In genomic region chr14:35878272-35879140, GRCh38 we compare ENCODE assay signal across 9 cellular contexts. TPM values are rescaled to one million over a fixed set of nuclear protein-coding genes. Genes with fewer than 3 reads are reported as not detected.
A peak's percentile ranks its signal among the peaks of the same experiment; 100 is the strongest.
DNase-seq lines count a peak whose midpoint lies in the region; ATAC-seq and TF ChIP-seq lines count a peak whose summit lies in the region.
"Had no signal": no experiment of that assay in that cellular context is flagged by ENCODE, and none has a peak within 500 bp of the region (broad histone marks: within the 10 kb centered on the region; RNA-seq: fewer than 3 reads in every experiment).

No MANE protein-coding gene starts in this region.

- no peaks in the 10 kb centered on the region for H3K27me3 ChIP-seq in PC-3 (ENCODE audit: low read length)
- no peaks in the 10 kb centered on the region for H3K27me3 ChIP-seq in esophagus muscularis mucosa
- H3K27me3 ChIP-seq in trophoblast cell (ENCODE audit: insufficient read depth, low read length), result no peaks in the 10 kb centered on the region

- H2AFZ ChIP-seq in PC-3 (ENCODE audit: low read length) (peak overlapping the region; percentile 10; the same call in 1 of the 2 replicates), trophoblast cell (ENCODE audit: insufficient read depth, low read length, poor library complexity) (no peak overlapping the region)

- CTCF ChIA-PET in PC-3 (lab: Charles Lee), result interaction anchor here (0.6 to 1.5 kb wide), 5 partner anchors 52 to 1762 kb away, joined by 3 to 6 read pairs (median 4); partner anchors contain the start of gene BRMS1L

- H3K79me2 ChIP-seq in PC-3 (ENCODE audit: low read length), result no peaks in the 10 kb centered on the region
- no peaks in the 10 kb centered on the region for H3K79me2 ChIP-seq in trophoblast cell (ENCODE audit: control insufficient read depth, insufficient read depth, low read length, poor library complexity)

- peak; percentile 84 for DNase-seq in ELR (ENCODE audit: low read depth)
- DNase-seq in PC-3, result peak; percentile 94
- no peak for DNase-seq in esophagus muscularis mucosa (ENCODE audit: extremely low spot score)
- DNase-seq in trophoblast cell, result peak; percentile 13 to 36
- no peak for DNase-seq in NCI-H1092 (lab: John Stamatoyannopoulos, UW)
- DNase-seq in NAMALWA (ENCODE audit: low spot score), result no peak
- DNase-seq in Ammon's horn (ENCODE audit: low spot score), result no peak

- ATAC-seq in PC-3 (peak; percentile 74), HG03442 (IDR thresholded peaks at IDR 0.05; ENCODE audit: unreplicated experiment) (no peak)

- H3K4me3 ChIP-seq in PC-3 (ENCODE audit: low read length), result peak overlapping the region; percentile 23; the same call in 1 of the 2 replicates
- no peak overlapping the region for H3K4me3 ChIP-seq in esophagus muscularis mucosa
- H3K4me3 ChIP-seq in trophoblast cell (ENCODE audit: low read depth, low read length), result no peak overlapping the region

- H3K18ac ChIP-seq in trophoblast cell (ENCODE audit: low read length), result no peak overlapping the region

- H3K4ac ChIP-seq in trophoblast cell (ENCODE audit: low read depth, low read length), result no peak overlapping the region

- no peak overlapping the region for H2BK120ac ChIP-seq in trophoblast cell (ENCODE audit: insufficient read depth, low read length, poor library complexity)

- H3K4me1 ChIP-seq in PC-3 (ENCODE audit: insufficient read depth, low read length) (peaks cover 32% of the 10 kb centered on the region), esophagus muscularis mucosa (peaks cover 12 to 19% (median 14%) of the 10 kb centered on the region in 4 donors), trophoblast cell (ENCODE audit: control insufficient read depth in 1 of 2, insufficient read depth in 2 of 2, low read length in 2 of 2) (no peaks in the 10 kb centered on the region)

- H2BK12ac ChIP-seq in trophoblast cell (ENCODE audit: low read length), result no peak overlapping the region

- H3K79me1 ChIP-seq in trophoblast cell (ENCODE audit: low read length), result no peaks in the 10 kb centered on the region

- TF ChIP-seq POLR2A in esophagus muscularis mucosa (IDR thresholded peaks at IDR 0.05; ENCODE audit: low read depth), result no peak

- H3K9me2 ChIP-seq in PC-3 (replicated peaks; ENCODE audit: low read length), result no peaks in the 10 kb centered on the region

- H4K20me1 ChIP-seq in PC-3 (ENCODE audit: low read length), result no peaks in the 10 kb centered on the region

- WGBS in esophagus muscularis mucosa, result 12% methylated on average over 9 of the region's 9 CpGs
- WGBS in trophoblast cell (ENCODE audit: extremely low coverage, insufficient coverage, insufficient read length), result no CpG with 5 or more reads among the region's 9 CpGs

- POLR2A ChIA-PET in PC-3 (lab: Charles Lee; ENCODE audit: unreplicated experiment), result interaction anchor here (0.6 to 1.3 kb wide), 2 partner anchors 52 to 72 kb away, joined by 4 to 5 read pairs; partner anchors contain the start of gene BRMS1L

- H3K36me3 ChIP-seq in PC-3 (ENCODE audit: low read depth, low read length) (no peaks in the 10 kb centered on the region), esophagus muscularis mucosa (no peaks in the 10 kb centered on the region), trophoblast cell (ENCODE audit: control insufficient read depth in 1 of 2, insufficient read depth in 2 of 2, low read length in 2 of 2) (no peaks in the 10 kb centered on the region)

- H3K9ac ChIP-seq in PC-3 (ENCODE audit: low read length) (no peak overlapping the region; the same call in 1 of the 2 replicates), trophoblast cell (ENCODE audit: low read length) (no peak overlapping the region)
- H3K9ac ChIP-seq: KMS-11 had no signal

- H4K8ac ChIP-seq in trophoblast cell (ENCODE audit: low read depth, low read length), result no peak overlapping the region

- no TSS peak for BruUV-seq in PC-3 (replicated peaks; lab: Mats Ljungman, UMichigan)

- H3F3A ChIP-seq in PC-3 (ENCODE audit: low read length, unreplicated experiment), result no peaks in the 10 kb centered on the region

- no peak for TF ChIP-seq EP300 in esophagus muscularis mucosa (IDR thresholded peaks at IDR 0.05)

- TF ChIP-seq CTCF in PC-3 (conservative IDR thresholded peaks at IDR 0.05; ENCODE audit: low read depth, low read length) (no peak), esophagus muscularis mucosa (IDR thresholded peaks at IDR 0.05) (no peak)

- no peak overlapping the region for H2BK5ac ChIP-seq in trophoblast cell (ENCODE audit: low read depth, low read length, poor library complexity)

- H3K23ac ChIP-seq in trophoblast cell (ENCODE audit: low read length), result no peak overlapping the region

- peak overlapping the region; percentile 78 for H3K4me2 ChIP-seq in PC-3 (ENCODE audit: low read length)
- no peak overlapping the region for H3K4me2 ChIP-seq in trophoblast cell (ENCODE audit: low read length)
- H3K4me2 ChIP-seq: KMS-11 had no signal

- H3K27ac ChIP-seq in PC-3 (ENCODE audit: low read length) (peak overlapping the region; percentile 50), esophagus muscularis mucosa (replicated peaks in 1 of 4) (peak overlapping the region in 3 of 4 donors; percentile 14 to 44 (median 37)), trophoblast cell (ENCODE audit: low read depth, low read length) (no peak overlapping the region)
- H3K27ac ChIP-seq: KMS-11 had no signal

- H2AK5ac ChIP-seq in trophoblast cell (ENCODE audit: low read length), result no peak overlapping the region

- H3K14ac ChIP-seq in trophoblast cell (ENCODE audit: low read length), result no peak overlapping the region

- H4K91ac ChIP-seq in trophoblast cell (ENCODE audit: low read depth, low read length), result no peak overlapping the region

- intact Hi-C loops in PC-3 (cut with micrococcal nuclease) (loop anchor here (1.0 to 2.0 kb wide), 5 partner anchors 52 to 436 kb away; partner anchors contain the start of gene BRMS1L), esophagus muscularis mucosa (cut with DNase I) (no loop called here)

- no peak overlapping the region for H4K12ac ChIP-seq in trophoblast cell (ENCODE audit: low read depth, low read length)

- H3K9me3 ChIP-seq in PC-3 (ENCODE audit: low read length) (no peaks in the 10 kb centered on the region), esophagus muscularis mucosa (no peaks in the 10 kb centered on the region), trophoblast cell (ENCODE audit: insufficient read depth, low read depth, low read length) (no peaks in the 10 kb centered on the region)

RNA-seq across cellular contexts. Expression of gene BRMS1L, which starts 52.4 kb away (rescaled TPM):
- total RNA-seq in PC-3 (2014; rRNA removed) (4.8 and 10.3 TPM in 2 replicates), esophagus muscularis mucosa (1 to 10 TPM; 5.0 to 8.0 (median 6.9) TPM)
- 9.8 and 10.3 TPM in 2 replicates for polyA plus RNA-seq in trophoblast cell (2013)

Comparison
In these comparisons a context has a peak if more than half of its experiments do, and no peak if none do; other contexts are left out.
1. DNase-seq: peak in ELR (single experiment), PC-3 (single experiment) and trophoblast cell (2 of 2); none in esophagus muscularis mucosa (single experiment), NCI-H1092 (single experiment), NAMALWA (single experiment) and Ammon's horn (single experiment).